In genomic region chr17:30380106-30380420, GRCh38 we compare ENCODE assay signal across 8 cellular contexts.
DNase-seq lines count a peak whose midpoint lies in the region.

No MANE protein-coding gene starts in this region.

- peak overlapping the region; percentile 69 to 70 for H3K9ac ChIP-seq in duodenal mucosa (ENCODE audit: low read depth in 1 of 2, low read length in 2 of 2)

- H3K36me3 ChIP-seq in duodenal mucosa (ENCODE audit: control insufficient read depth in 1 of 2, insufficient read depth in 2 of 2, low read length in 2 of 2), result no peaks in the 10 kb centered on the region
- H3K36me3 ChIP-seq in neuron (ENCODE audit: insufficient read depth, low read length), result peaks cover 3% of the 10 kb centered on the region

- no peak overlapping the region for H3K27ac ChIP-seq in duodenal mucosa (ENCODE audit: low read depth, low read length)

- H3K4me1 ChIP-seq in duodenal mucosa (ENCODE audit: control insufficient read depth in 1 of 2, insufficient read depth in 2 of 2, low read length in 2 of 2) (peaks cover 5 to 46% of the 10 kb centered on the region in 2 donors), neuron (ENCODE audit: insufficient read depth, low read length) (peaks cover 45% of the 10 kb centered on the region)

- H3K27me3 ChIP-seq in duodenal mucosa (ENCODE audit: control insufficient read depth in 1 of 2, insufficient read depth in 2 of 2, low read length in 2 of 2) (no peaks in the 10 kb centered on the region), neuron (ENCODE audit: insufficient read depth, low read length) (no peaks in the 10 kb centered on the region)

- intact Hi-C loops in head of caudate nucleus (cut with DNase I), result no loop called here

- H3K4me3 ChIP-seq in duodenal mucosa (ENCODE audit: low read depth in 1 of 2, low read length in 2 of 2) (peak overlapping the region; percentile 81 to 86), neuron (ENCODE audit: low read length) (peak overlapping the region; percentile 87)

- no peaks in the 10 kb centered on the region for H3K9me3 ChIP-seq in duodenal mucosa (ENCODE audit: control insufficient read depth in 1 of 2, low read length in 2 of 2)
- H3K9me3 ChIP-seq in neuron (ENCODE audit: low read length), result no peaks in the 10 kb centered on the region

- H2AFZ ChIP-seq in neuron (ENCODE audit: low read depth, low read length), result no peak overlapping the region

- peak; percentile 31 for DNase-seq in DMS153 treated with DMSO at 0.1 percent for 48 hours (lab: John Stamatoyannopoulos, UW; ENCODE audit: unreplicated experiment)
- no peak for DNase-seq in DMS153 (lab: John Stamatoyannopoulos, UW)
- peak; percentile 25 for DNase-seq in NCI-H524 treated with DMSO at 0.1 percent for 48 hours (lab: John Stamatoyannopoulos, UW)
- DNase-seq in KG1 (lab: John Stamatoyannopoulos, UW), result no peak
- DNase-seq in head of caudate nucleus, result no peak
- no peak for DNase-seq in activated effector memory CD4-positive, alpha-beta T cell treated with anti-CD3 and anti-CD28 coated beads, Interleukin-2, amount 50 U/mL, for 16 hours

Comparison
In these comparisons a context has a peak if more than half of its experiments do, and no peak if none do; other contexts are left out.
1. DNase-seq: peak in DMS153 treated with DMSO at 0.1 percent for 48 hours (single experiment) and NCI-H524 treated with DMSO at 0.1 percent for 48 hours (single experiment); none in DMS153 (single experiment), KG1 (single experiment), head of caudate nucleus (0 of 42) and activated effector memory CD4-positive, alpha-beta T cell treated with anti-CD3 and anti-CD28 coated beads, Interleukin-2, amount 50 U/mL, for 16 hours (single experiment).